ENCODE assay signal across 11 cellular contexts in the genomic region with DNA sequence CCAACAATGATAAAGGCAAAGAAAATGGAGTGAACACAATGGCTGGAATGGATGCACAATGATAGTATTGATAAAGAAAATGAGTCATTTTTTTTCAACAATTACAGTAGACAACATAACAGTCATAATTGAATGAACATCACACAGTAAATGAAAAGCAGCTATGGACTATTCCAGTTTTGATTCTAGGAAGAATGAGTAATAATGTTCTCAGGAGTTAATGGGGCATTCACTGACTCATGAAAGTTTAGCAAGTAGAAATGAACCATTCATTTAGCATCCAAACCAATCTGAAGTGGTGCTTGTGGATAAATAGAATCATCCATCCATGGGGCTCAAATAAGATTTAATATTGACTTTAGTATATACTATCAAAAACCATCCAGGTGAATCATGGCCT.
DNase-seq lines count a peak whose midpoint lies in the region; ATAC-seq and TF ChIP-seq lines count a peak whose summit lies in the region.
"Had no signal": no experiment of that assay in that cellular context is flagged by ENCODE, and none has a peak within 500 bp of the region (broad histone marks: within the 10 kb centered on the region; RNA-seq: fewer than 3 reads in every experiment).

No MANE protein-coding gene starts in this region.

- ATAC-seq in activated T-helper 17 cell treated with anti-CD3 and anti-CD28 coated beads, Interleukin-2, amount 50 U/mL, for 72 hours (replicated peaks), result peak; percentile 81

- no peaks in the 10 kb centered on the region for H3K9me3 Mint-ChIP-seq in activated T-helper 17 cell treated with anti-CD3 and anti-CD28 coated beads, Interleukin-2, amount 50 U/mL, for 72 hours

- DNase-seq in EL (peak; percentile 43), NCI-H1105 (lab: John Stamatoyannopoulos, UW) (peak; percentile 40), iris pigment epithelial cell (ENCODE audit: low read depth) (peak; percentile 51), GM13977 (ENCODE audit: low spot score) (no peak), pons (ENCODE audit: low spot score) (no peak), Kasumi-1 (lab: John Stamatoyannopoulos, UW) (no peak)
- DNase-seq: activated CD4-positive, alpha-beta T cell treated with anti-CD3 and anti-CD28 coated beads, Interleukin-2, amount 50 U/mL, for 48 hours; DMS 273 treated with DMSO at 0.1 percent for 48 hours; NCI-H524 had no signal

- no peak overlapping the region for H3K27ac Mint-ChIP-seq in activated T-helper 17 cell treated with anti-CD3 and anti-CD28 coated beads, Interleukin-2, amount 50 U/mL, for 72 hours
- H3K27ac Mint-ChIP-seq: activated naive CD8-positive, alpha-beta T cell had no signal

- no peak overlapping the region for H3K4me3 Mint-ChIP-seq in activated T-helper 17 cell treated with anti-CD3 and anti-CD28 coated beads, Interleukin-2, amount 50 U/mL, for 72 hours
- H3K4me3 Mint-ChIP-seq: activated naive CD8-positive, alpha-beta T cell had no signal

- H3K27me3 Mint-ChIP-seq in activated T-helper 17 cell treated with anti-CD3 and anti-CD28 coated beads, Interleukin-2, amount 50 U/mL, for 72 hours, result peaks cover 13% of the 10 kb centered on the region

- no peaks in the 10 kb centered on the region for H3K4me1 Mint-ChIP-seq in activated T-helper 17 cell treated with anti-CD3 and anti-CD28 coated beads, Interleukin-2, amount 50 U/mL, for 72 hours

- no peak for TF ChIP-seq CTCF in GM13977 (IDR thresholded peaks at IDR 0.05; ENCODE audit: extremely low read depth, insufficient read depth, missing control alignments)

- no peaks in the 10 kb centered on the region for H3K36me3 Mint-ChIP-seq in activated T-helper 17 cell treated with anti-CD3 and anti-CD28 coated beads, Interleukin-2, amount 50 U/mL, for 72 hours (ENCODE audit: low read depth)
- H3K36me3 Mint-ChIP-seq: activated naive CD8-positive, alpha-beta T cell had no signal

- in situ Hi-C loops in GM13977 (cut with MboI; ENCODE audit: low pct_unique_long_range_greater_than_20kb, low sequenced_read_pairs, unreplicated experiment), result no loop called here

Comparison
In these comparisons a context has a peak if more than half of its experiments do, and no peak if none do; other contexts are left out.
1. DNase-seq: peak in EL (single experiment), NCI-H1105 (single experiment) and iris pigment epithelial cell (single experiment); none in GM13977 (single experiment), pons (single experiment) and Kasumi-1 (0 of 2).